Comparison of ENCODE assay signal across 1 cellular context in the genomic region with DNA sequence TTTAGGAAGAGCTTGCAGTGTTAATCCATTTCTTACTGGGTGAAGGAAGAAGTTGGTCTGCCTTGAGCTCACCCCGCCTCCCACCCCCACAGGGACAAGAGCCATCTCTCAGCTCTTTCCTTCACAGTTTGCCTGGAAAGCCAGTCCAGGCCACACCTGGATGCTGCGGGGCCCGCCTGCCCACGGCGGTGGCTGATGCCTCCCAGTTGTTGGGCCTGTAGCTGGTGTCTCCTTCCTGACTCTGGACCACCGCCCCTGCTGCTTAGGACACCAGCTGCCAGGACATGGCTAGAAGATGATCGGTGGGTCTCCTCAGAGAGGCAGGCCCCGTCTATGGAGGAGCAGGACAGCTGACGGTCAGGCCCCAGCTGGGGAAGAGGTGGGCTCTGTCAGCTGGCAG.
TF ChIP-seq lines count a peak whose summit lies in the region.

No MANE protein-coding gene starts in this region.

TF ChIP-seq in HepG2, 621 proteins besides CTCF, POLR2A, EP300 and RAD21:
- TF ChIP-seq ZNF30 (CRISPR knock-in tag; IDR thresholded peaks at IDR 0.05) (no peak), RBM22 (optimal IDR thresholded peaks at IDR 0.05; ENCODE audit: low read length) (peak; percentile 14), AGO2 (optimal IDR thresholded peaks at IDR 0.05; ENCODE audit: low read depth, low read length) (peak; percentile 52)
